Comparison of ENCODE assay signal across 8 cellular contexts in genomic region chr11:45771942-45772522, GRCh38. TPM values are rescaled to one million over a fixed set of nuclear protein-coding genes. Genes with fewer than 3 reads are reported as not detected.
DNase-seq lines count a peak whose midpoint lies in the region; ATAC-seq, FAIRE-seq and TF ChIP-seq lines count a peak whose summit lies in the region.

No MANE protein-coding gene starts in this region.

- no peaks in the 10 kb centered on the region for H3K9me3 ChIP-seq in A549

- no peaks in the 10 kb centered on the region for H3K27me3 Mint-ChIP-seq in central memory CD8-positive, alpha-beta T cell

- FAIRE-seq in A549 (lab: Jason Lieb, UNC): no peak

- peak; percentile 95 to 98 for ATAC-seq in A549
- ATAC-seq in GM18519 (IDR thresholded peaks at IDR 0.05; ENCODE audit: low FRiP score, unreplicated experiment): peak; percentile 67
- ATAC-seq in HG03097 (IDR thresholded peaks at IDR 0.05; ENCODE audit: low FRiP score, unreplicated experiment): peak; percentile 79
- ATAC-seq in central memory CD8-positive, alpha-beta T cell (replicated peaks; ENCODE audit: extremely low read depth, poor library complexity, severe bottlenecking): peak; percentile 84

- H3K4me3 ChIP-seq in A549: peak overlapping the region; percentile 52
- H3K4me3 ChIP-seq in kidney epithelial cell (ENCODE audit: low read depth, low read length): peak overlapping the region; percentile 35

- peak; percentile 87 for TF ChIP-seq CTCF in A549 (IDR thresholded peaks at IDR 0.05)
- peak; percentile 98 for TF ChIP-seq CTCF in kidney epithelial cell (IDR thresholded peaks at IDR 0.05; ENCODE audit: insufficient read depth, low read length, poor library complexity, severe bottlenecking)

- H3K4me2 ChIP-seq in A549: peak overlapping the region; percentile 98

- H3K4me1 ChIP-seq in A549: no peaks in the 10 kb centered on the region

- TF ChIP-seq EP300 in A549 (IDR thresholded peaks at IDR 0.05): no peak

- TF ChIP-seq POLR2A in A549 (IDR thresholded peaks at IDR 0.05; ENCODE audit: low read length): no peak

- H3K27me3 ChIP-seq in kidney epithelial cell (ENCODE audit: control insufficient read depth, insufficient read depth, low read length): peaks cover 9% of the 10 kb centered on the region

- DNase-seq in A549 (ENCODE audit: low read depth in 1 of 2, low spot score in 1 of 2): peak; percentile 74 to 96
- DNase-seq in NCI-H2171 treated with DMSO at 0.1 percent for 48 hours (lab: John Stamatoyannopoulos, UW): peak; percentile 90
- DNase-seq in activated CD4-positive, CD25-positive, alpha-beta regulatory T cell (lab: John Stamatoyannopoulos, UW): peak; percentile 58 to 78 (median 66)
- peak; percentile 64 to 67 for DNase-seq in central memory CD8-positive, alpha-beta T cell (ENCODE audit: low spot score in 2 of 2)
- DNase-seq in kidney epithelial cell (ENCODE audit: low read depth): peak; percentile 21
- peak; percentile 93 for DNase-seq in stimulated activated CD4-positive, alpha-beta T cell treated with anti-CD3 and anti-CD28 coated beads, Interleukin-15, amount 100 ng/mL, for 24 hours

- CTCF ChIA-PET in A549 (lab: Yijun Ruan, JAX): interaction anchor here (0.6 to 7.5 kb wide), 113 partner anchors 9 to 838 kb away, joined by 3 to 114 read pairs (median 4); partner anchors contain the start of gene SLC35C1

- H3K27ac ChIP-seq in A549: peak overlapping the region in 1 of 2 experiments; percentile 36; a peak in 1 of 6 replicates

- peaks cover 26% of the 10 kb centered on the region for H3K4me1 Mint-ChIP-seq in central memory CD8-positive, alpha-beta T cell

- no peaks in the 10 kb centered on the region for H3K9me3 Mint-ChIP-seq in central memory CD8-positive, alpha-beta T cell

- no peaks in the 10 kb centered on the region for H3K36me3 ChIP-seq in kidney epithelial cell (ENCODE audit: control insufficient read depth, insufficient read depth, low read length)

- H3K36me3 Mint-ChIP-seq in central memory CD8-positive, alpha-beta T cell (ENCODE audit: insufficient read depth): peaks cover 4% of the 10 kb centered on the region

- WGBS in A549 (ENCODE audit: missing lambda C conversion rate): 9% methylated on average over 20 of the region's 21 CpGs

- TF ChIP-seq RAD21 in A549 (conservative IDR thresholded peaks at IDR 0.05 in 1 of 2, IDR thresholded peaks at IDR 0.05 in 1 of 2): peak; percentile 89 to 95

- H3K4me3 Mint-ChIP-seq in central memory CD8-positive, alpha-beta T cell: peak overlapping the region; percentile 97

- POLR2A ChIA-PET in A549 (lab: Yijun Ruan, JAX): interaction anchor here (1.9 kb wide), 1 partner anchor 401 kb away, joined by 7 read pairs; no protein-coding TSS in a partner anchor

- peak overlapping the region; percentile 90 for H3K27ac Mint-ChIP-seq in central memory CD8-positive, alpha-beta T cell (ENCODE audit: low read depth)

TF ChIP-seq in A549, 52 proteins besides CTCF, POLR2A, EP300 and RAD21:
- TF ChIP-seq SMC3 (IDR thresholded peaks at IDR 0.05): peak; percentile 70
- TF ChIP-seq JUNB (IDR thresholded peaks at IDR 0.05): no peak
- no peak for TF ChIP-seq CEBPB (IDR thresholded peaks at IDR 0.05)
- TF ChIP-seq MAX (IDR thresholded peaks at IDR 0.05): peak; percentile 44
- no peak for TF ChIP-seq MAZ (IDR thresholded peaks at IDR 0.05; ENCODE audit: borderline replicate concordance, low read depth, low read length)

RNA-seq across cellular contexts. Expression of gene SLC35C1, which starts 32.9 kb away (rescaled TPM):
- polyA plus RNA-seq in A549 (2011; rRNA removed): 3.3 and 7.8 TPM in 2 replicates
- 7.7 and 14.0 TPM in 2 replicates for polyA plus RNA-seq in A549 (2012; cell fraction: cytosol; rRNA removed)
- polyA plus RNA-seq in A549 (2012; cell fraction: nucleus; rRNA removed): 14.0 and 16.6 TPM in 2 replicates
- polyA plus RNA-seq in A549 (2017; fragmentation: RNase III; extraction: RNeasy Plus Mini Kit Qiagen cat#74134 plus additional on column Dnase treatment): 13.0 to 14.5 TPM (median 14.0 TPM) in 3 replicates
- polyA minus RNA-seq in A549 (2011; rRNA and poly(A)+ RNA removed): 9.4 and 13.7 TPM in 2 replicates
- total RNA-seq in kidney epithelial cell: 19.8 and 25.4 TPM in 2 replicates

Comparison
In these comparisons a context has a peak if more than half of its experiments do, and no peak if none do; other contexts are left out.
1. DNase-seq: peak in every context shown above with its lines; median percentile 93 in stimulated activated CD4-positive, alpha-beta T cell treated with anti-CD3 and anti-CD28 coated beads, Interleukin-15, amount 100 ng/mL, for 24 hours; 90 in NCI-H2171 treated with DMSO at 0.1 percent for 48 hours; 85 in A549; 66 in activated CD4-positive, CD25-positive, alpha-beta regulatory T cell; 66 in central memory CD8-positive, alpha-beta T cell; 21 in kidney epithelial cell.